In genomic region chr1:150015733-150016132, GRCh38 we compare ENCODE assay signal across 31 cellular contexts. TPM values are rescaled to one million over a fixed set of nuclear protein-coding genes. Genes with fewer than 3 reads are reported as not detected.
A peak's percentile ranks its signal among the peaks of the same experiment; 100 is the strongest.
DNase-seq lines count a peak whose midpoint lies in the region; ATAC-seq and TF ChIP-seq lines count a peak whose summit lies in the region.
"Had no signal": no experiment of that assay in that cellular context is flagged by ENCODE, and none has a peak within 500 bp of the region (broad histone marks: within the 10 kb centered on the region; RNA-seq: fewer than 3 reads in every experiment).

No MANE protein-coding gene starts in this region.

- H3K4me2 ChIP-seq in GM23248 (ENCODE audit: unreplicated experiment) = no peak overlapping the region
- H3K4me2 ChIP-seq: BLaER1 had no signal

- no peaks in the 10 kb centered on the region for H4K20me1 ChIP-seq in GM23248 (ENCODE audit: insufficient read depth)

- no peak for TF ChIP-seq CTCF in suprapubic skin (IDR thresholded peaks at IDR 0.05)

- H3K9ac ChIP-seq in GM23248 = no peak overlapping the region
- no peak overlapping the region for H3K9ac ChIP-seq in adipocyte (ENCODE audit: low read length)
- H3K9ac ChIP-seq: BLaER1 had no signal

- ATAC-seq in HG03342 (IDR thresholded peaks at IDR 0.05; ENCODE audit: unreplicated experiment) (no peak), GM18858 (IDR thresholded peaks at IDR 0.05; ENCODE audit: unreplicated experiment) (no peak), GM19328 (IDR thresholded peaks at IDR 0.05; ENCODE audit: unreplicated experiment) (no peak)
- ATAC-seq: activated naive CD8-positive, alpha-beta T cell treated with anti-CD3 and anti-CD28 coated beads, Interleukin-2, amount 50 U/mL, for 24 hours; activated T-cell treated with anti-CD3 and anti-CD28 coated beads, Interleukin-2, amount 50 U/mL, for 4 hours; foreskin keratinocyte; lower lobe of right lung; mucosa of descending colon; SK-N-SH treated with all-trans-retinoic acid at 6 μM for 48 hours had no signal

- H3K27me3 ChIP-seq in GM23248 (replicated peaks; ENCODE audit: insufficient read depth) (no peaks in the 10 kb centered on the region), adipocyte (replicated peaks; ENCODE audit: control insufficient read depth, insufficient read depth, low read length) (no peaks in the 10 kb centered on the region), suprapubic skin (no peaks in the 10 kb centered on the region)
- H3K27me3 ChIP-seq: foreskin keratinocyte, ovary, vagina had no signal

- in situ Hi-C loops in GM23248 (cut with MboI) = no loop called here

- H3K36me3 ChIP-seq in GM23248 (ENCODE audit: low read depth) (no peaks in the 10 kb centered on the region), adipocyte (ENCODE audit: control insufficient read depth, insufficient read depth, low read length, severe bottlenecking) (no peaks in the 10 kb centered on the region), suprapubic skin (no peaks in the 10 kb centered on the region)
- H3K36me3 ChIP-seq: BLaER1, lower lobe of right lung, ovary, thoracic aorta, vagina had no signal

- H3K4me3 ChIP-seq in GM23248 (no peak overlapping the region), adipocyte (ENCODE audit: low read length) (peak overlapping the region; percentile 15), suprapubic skin (no peak overlapping the region)
- H3K4me3 ChIP-seq: BLaER1, lower lobe of right lung, mucosa of descending colon, ovary, thoracic aorta, vagina had no signal

- peaks cover 7% of the 10 kb centered on the region; the same call in 1 of the 2 replicates for H3F3A ChIP-seq in GM23248 (ENCODE audit: insufficient read depth)

- no peak overlapping the region for H3K27ac ChIP-seq in GM23248
- peak overlapping the region; percentile 27 for H3K27ac ChIP-seq in suprapubic skin
- H3K27ac ChIP-seq: BLaER1, foreskin keratinocyte, ovary, thoracic aorta, vagina had no signal

- H3K4me1 ChIP-seq in GM23248 (ENCODE audit: insufficient read depth) (peaks cover 5% of the 10 kb centered on the region; the same call in 1 of the 2 replicates), adipocyte (ENCODE audit: control insufficient read depth, insufficient read depth, low read length) (peaks cover 21% of the 10 kb centered on the region), suprapubic skin (peaks cover 4% of the 10 kb centered on the region)

- WGBS in GM23248 (ENCODE audit: low coverage in 1 of 2, low lambda C conversion rate in 2 of 2, missing lambda C conversion rate in 2 of 2), 2 experiments = 27 to 29% methylated on average over 4 of the region's 4 CpGs
- 44% methylated on average over 4 of the region's 4 CpGs for WGBS in suprapubic skin

- no peak for TF ChIP-seq POLR2A in suprapubic skin (IDR thresholded peaks at IDR 0.05)

- no peaks in the 10 kb centered on the region for H3K79me2 ChIP-seq in GM23248 (ENCODE audit: insufficient read depth)

- no peak for TF ChIP-seq EP300 in suprapubic skin (IDR thresholded peaks at IDR 0.05)

- H3K9me3 ChIP-seq in GM23248 (ENCODE audit: low read depth) (no peaks in the 10 kb centered on the region), adipocyte (ENCODE audit: control insufficient read depth, low read length) (no peaks in the 10 kb centered on the region), suprapubic skin (no peaks in the 10 kb centered on the region)
- H3K9me3 ChIP-seq: Caco-2, lower lobe of right lung, mucosa of descending colon, ovary, thoracic aorta, vagina had no signal

- H2AFZ ChIP-seq in GM23248 = peak overlapping the region; percentile 40

- H3K9me2 ChIP-seq in GM23248 (ENCODE audit: insufficient read depth) = no peaks in the 10 kb centered on the region

- peak; percentile 22 for DNase-seq in GM23248
- DNase-seq in adipocyte (ENCODE audit: low read depth) = no peak
- DNase-seq in medulla oblongata (ENCODE audit: extremely low spot score) = peak; percentile 38
- DNase-seq in suprapubic skin (ENCODE audit: low spot score in 2 of 2) = peak in 1 of 2 donors; percentile 85
- DNase-seq: activated CD4-positive, alpha-beta T cell treated with anti-CD3 and anti-CD28 coated beads, Interleukin-2, amount 50 U/mL, for 1 hour; activated CD4-positive, CD25-positive, alpha-beta regulatory T cell; activated gamma-delta T cell; activated naive CD8-positive, alpha-beta T cell treated with anti-CD3 and anti-CD28 coated beads, Interleukin-2, amount 50 U/mL, for 24 hours; activated T-cell treated with anti-CD3 and anti-CD28 coated beads, Interleukin-2, amount 50 U/mL, for 4 hours; Caco-2; DMS79 treated with DMSO at 0.1 percent for 48 hours; foreskin keratinocyte; GDM1; lower lobe of right lung; mucosa of descending colon; NCI-H1436; NCI-H2081; NCI-H2227 treated with DMSO at 0.1 percent for 48 hours; NCI-H526; nephron progenitor cell; ovary; retina; small intestine; stimulated activated naive CD4-positive, alpha-beta T cell had no signal

RNA-seq across cellular contexts. Expression of gene OTUD7B, which starts 5.2 kb away (rescaled TPM):
- 20.1 and 20.2 TPM in 2 replicates for total RNA-seq in GM23248 (2014; rRNA removed; shearing (Covaris generic))
- polyA plus RNA-seq in GM23248 (2016; fragmentation: Nextera tagmentation; extraction: Ambion mirVana) = 3.1 and 3.5 TPM in 2 replicates
- total RNA-seq in suprapubic skin = 10 to 100 TPM; 11.0 to 19.2 (median 15.0) TPM

RNA-seq across cellular contexts. Expression of gene VPS45, which starts 51.8 kb away (rescaled TPM):
- 42.0 and 49.2 TPM in 2 replicates for total RNA-seq in GM23248 (2014; rRNA removed; shearing (Covaris generic))
- polyA plus RNA-seq in GM23248 (2016; fragmentation: Nextera tagmentation; extraction: Ambion mirVana) = 38.9 and 41.7 TPM in 2 replicates
- 10 to 100 TPM; 23.8 to 67.4 (median 34.2) TPM for total RNA-seq in suprapubic skin
